ENCODE assay signal across 1 cellular context in the genomic region with DNA sequence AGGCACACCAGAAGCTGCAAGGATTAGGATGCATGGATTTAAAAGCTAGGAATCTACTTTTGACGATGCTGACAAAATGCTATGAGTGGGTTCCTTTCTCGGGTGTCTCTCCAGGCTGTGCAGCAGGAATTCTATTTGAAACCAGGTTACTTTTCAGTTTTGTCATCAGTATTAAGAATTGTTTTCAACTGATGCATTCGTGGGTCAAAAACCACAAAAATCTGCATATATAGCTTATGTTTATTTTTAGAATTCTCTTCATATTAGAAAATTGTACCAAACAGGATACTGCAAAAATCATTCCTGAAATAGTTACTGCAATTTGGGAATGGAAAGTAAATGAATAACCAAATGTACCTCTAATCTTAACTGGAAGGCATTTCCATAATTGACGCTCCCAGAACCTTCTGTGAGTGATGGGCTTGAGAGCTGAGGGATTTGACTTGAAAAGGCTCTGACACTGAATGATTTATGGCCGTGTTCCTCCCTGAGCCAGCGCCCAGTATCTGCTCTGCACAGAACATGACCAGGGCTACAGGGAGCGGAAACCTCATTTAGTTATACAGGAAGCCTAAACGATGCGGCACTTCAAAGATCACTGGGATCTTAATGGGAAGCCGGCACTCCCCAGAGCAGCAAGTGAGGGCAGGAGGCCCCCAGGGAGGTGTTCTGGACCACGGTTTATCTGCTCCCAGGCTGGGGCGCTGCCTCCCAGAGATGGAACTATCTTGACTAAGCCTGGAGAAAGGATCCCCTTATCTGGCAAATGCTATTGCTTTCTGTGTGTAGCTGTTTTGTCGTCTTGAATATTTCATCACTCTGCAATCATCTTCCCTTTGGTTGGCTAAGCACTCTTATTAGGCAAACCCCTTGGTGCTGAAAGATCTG.
A peak's percentile ranks its signal among the peaks of the same experiment; 100 is the strongest.
TF ChIP-seq lines count a peak whose summit lies in the region.

No MANE protein-coding gene starts in this region.

TF ChIP-seq in K562, 482 proteins besides CTCF, POLR2A, EP300 and RAD21 (continued from another document):
- TF ChIP-seq, protein P1, sequence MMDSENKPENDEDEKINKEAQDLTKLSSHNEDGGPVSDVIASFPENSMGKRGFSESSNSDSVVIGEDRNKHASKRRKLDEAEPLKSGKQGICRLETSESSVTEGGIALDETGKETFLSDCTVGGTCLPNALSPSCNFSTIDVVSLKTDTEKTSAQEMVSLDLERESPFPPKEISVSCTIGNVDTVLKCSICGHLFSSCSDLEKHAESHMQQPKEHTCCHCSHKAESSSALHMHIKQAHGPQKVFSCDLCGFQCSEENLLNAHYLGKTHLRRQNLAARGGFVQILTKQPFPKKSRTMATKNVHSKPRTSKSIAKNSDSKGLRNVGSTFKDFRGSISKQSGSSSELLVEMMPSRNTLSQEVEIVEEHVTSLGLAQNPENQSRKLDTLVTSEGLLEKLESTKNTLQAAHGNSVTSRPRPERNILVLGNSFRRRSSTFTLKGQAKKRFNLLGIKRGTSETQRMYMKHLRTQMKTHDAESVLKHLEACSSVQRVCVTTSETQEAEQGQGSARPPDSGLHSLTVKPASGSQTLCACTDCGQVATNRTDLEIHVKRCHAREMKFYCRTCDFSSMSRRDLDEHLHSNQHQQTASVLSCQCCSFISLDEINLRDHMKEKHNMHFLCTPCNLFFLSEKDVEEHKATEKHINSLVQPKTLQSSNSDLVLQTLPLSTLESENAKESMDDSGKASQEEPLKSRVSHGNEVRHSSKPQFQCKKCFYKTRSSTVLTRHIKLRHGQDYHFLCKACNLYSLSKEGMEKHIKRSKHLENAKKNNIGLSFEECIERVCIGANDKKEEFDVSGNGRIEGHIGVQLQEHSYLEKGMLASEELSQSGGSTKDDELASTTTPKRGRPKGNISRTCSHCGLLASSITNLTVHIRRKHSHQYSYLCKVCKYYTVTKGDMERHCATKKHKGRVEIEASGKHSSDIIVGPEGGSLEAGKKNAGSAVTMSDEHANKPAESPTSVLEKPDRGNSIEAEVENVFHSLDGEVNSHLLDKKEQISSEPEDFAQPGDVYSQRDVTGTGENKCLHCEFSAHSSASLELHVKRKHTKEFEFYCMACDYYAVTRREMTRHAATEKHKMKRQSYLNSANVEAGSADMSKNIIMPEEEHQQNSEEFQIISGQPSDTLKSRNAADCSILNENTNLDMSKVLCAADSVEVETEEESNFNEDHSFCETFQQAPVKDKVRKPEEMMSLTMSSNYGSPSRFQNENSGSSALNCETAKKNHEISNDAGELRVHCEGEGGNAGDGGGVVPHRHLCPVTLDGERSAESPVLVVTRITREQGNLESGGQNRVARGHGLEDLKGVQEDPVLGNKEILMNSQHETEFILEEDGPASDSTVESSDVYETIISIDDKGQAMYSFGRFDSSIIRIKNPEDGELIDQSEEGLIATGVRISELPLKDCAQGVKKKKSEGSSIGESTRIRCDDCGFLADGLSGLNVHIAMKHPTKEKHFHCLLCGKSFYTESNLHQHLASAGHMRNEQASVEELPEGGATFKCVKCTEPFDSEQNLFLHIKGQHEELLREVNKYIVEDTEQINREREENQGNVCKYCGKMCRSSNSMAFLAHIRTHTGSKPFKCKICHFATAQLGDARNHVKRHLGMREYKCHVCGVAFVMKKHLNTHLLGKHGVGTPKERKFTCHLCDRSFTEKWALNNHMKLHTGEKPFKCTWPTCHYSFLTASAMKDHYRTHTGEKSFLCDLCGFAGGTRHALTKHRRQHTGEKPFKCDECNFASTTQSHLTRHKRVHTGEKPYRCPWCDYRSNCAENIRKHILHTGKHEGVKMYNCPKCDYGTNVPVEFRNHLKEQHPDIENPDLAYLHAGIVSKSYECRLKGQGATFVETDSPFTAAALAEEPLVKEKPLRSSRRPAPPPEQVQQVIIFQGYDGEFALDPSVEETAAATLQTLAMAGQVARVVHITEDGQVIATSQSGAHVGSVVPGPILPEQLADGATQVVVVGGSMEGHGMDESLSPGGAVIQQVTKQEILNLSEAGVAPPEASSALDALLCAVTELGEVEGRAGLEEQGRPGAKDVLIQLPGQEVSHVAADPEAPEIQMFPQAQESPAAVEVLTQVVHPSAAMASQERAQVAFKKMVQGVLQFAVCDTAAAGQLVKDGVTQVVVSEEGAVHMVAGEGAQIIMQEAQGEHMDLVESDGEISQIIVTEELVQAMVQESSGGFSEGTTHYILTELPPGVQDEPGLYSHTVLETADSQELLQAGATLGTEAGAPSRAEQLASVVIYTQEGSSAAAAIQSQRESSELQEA (IDR thresholded peaks at IDR 0.05; ENCODE audit: low read depth), result no peak
- TF ChIP-seq ZNF583 (CRISPR knock-in tag; IDR thresholded peaks at IDR 0.05), result no peak
- TF ChIP-seq ZNF644 (tag; IDR thresholded peaks at IDR 0.05; ENCODE audit: low read depth), result no peak
- TF ChIP-seq ZNF561 (CRISPR knock-in tag; conservative IDR thresholded peaks at IDR 0.05), result no peak
- TF ChIP-seq, protein P2, sequence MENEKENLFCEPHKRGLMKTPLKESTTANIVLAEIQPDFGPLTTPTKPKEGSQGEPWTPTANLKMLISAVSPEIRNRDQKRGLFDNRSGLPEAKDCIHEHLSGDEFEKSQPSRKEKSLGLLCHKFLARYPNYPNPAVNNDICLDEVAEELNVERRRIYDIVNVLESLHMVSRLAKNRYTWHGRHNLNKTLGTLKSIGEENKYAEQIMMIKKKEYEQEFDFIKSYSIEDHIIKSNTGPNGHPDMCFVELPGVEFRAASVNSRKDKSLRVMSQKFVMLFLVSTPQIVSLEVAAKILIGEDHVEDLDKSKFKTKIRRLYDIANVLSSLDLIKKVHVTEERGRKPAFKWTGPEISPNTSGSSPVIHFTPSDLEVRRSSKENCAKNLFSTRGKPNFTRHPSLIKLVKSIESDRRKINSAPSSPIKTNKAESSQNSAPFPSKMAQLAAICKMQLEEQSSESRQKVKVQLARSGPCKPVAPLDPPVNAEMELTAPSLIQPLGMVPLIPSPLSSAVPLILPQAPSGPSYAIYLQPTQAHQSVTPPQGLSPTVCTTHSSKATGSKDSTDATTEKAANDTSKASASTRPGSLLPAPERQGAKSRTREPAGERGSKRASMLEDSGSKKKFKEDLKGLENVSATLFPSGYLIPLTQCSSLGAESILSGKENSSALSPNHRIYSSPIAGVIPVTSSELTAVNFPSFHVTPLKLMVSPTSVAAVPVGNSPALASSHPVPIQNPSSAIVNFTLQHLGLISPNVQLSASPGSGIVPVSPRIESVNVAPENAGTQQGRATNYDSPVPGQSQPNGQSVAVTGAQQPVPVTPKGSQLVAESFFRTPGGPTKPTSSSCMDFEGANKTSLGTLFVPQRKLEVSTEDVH (IDR thresholded peaks at IDR 0.05; ENCODE audit: low read depth, partially characterized antibody), result no peak
- peak; percentile 76; the same call in 1 of the 2 replicates for TF ChIP-seq MECOM (CRISPR knock-in tag; IDR thresholded peaks at IDR 0.05)
- TF ChIP-seq COPS2 (conservative IDR thresholded peaks at IDR 0.05), result no peak
- TF ChIP-seq NCOA1 (IDR thresholded peaks at IDR 0.05; ENCODE audit: low read depth), result peak; percentile 59; the same call in 1 of the 2 replicates
- no peak for TF ChIP-seq TCFL5 (CRISPR knock-in tag; conservative IDR thresholded peaks at IDR 0.05)
- no peak for TF ChIP-seq ZNF197 (CRISPR knock-in tag; IDR thresholded peaks at IDR 0.05; ENCODE audit: low read depth)
- TF ChIP-seq ZNF551 (CRISPR knock-in tag; IDR thresholded peaks at IDR 0.05), result no peak
- TF ChIP-seq, protein P3, sequence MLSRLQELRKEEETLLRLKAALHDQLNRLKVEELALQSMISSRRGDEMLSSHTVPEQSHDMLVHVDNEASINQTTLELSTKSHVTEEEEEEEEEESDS (CRISPR knock-in tag; IDR thresholded peaks at IDR 0.05), result no peak
- TF ChIP-seq NR4A1 (CRISPR knock-in tag; IDR thresholded peaks at IDR 0.05), result no peak
- no peak for TF ChIP-seq NR4A1 (tag; IDR thresholded peaks at IDR 0.05)
- TF ChIP-seq GATAD2B (IDR thresholded peaks at IDR 0.05; ENCODE audit: borderline replicate concordance), result peak; percentile 56; the same call in 1 of the 2 replicates
- TF ChIP-seq, protein P4, sequence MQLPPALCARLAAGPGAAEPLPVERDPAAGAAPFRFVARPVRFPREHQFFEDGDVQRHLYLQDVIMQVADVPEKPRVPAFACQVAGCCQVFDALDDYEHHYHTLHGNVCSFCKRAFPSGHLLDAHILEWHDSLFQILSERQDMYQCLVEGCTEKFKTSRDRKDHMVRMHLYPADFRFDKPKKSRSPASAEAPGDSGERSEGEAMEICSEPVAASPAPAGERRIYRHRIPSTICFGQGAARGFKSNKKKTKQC (CRISPR knock-in tag; IDR thresholded peaks at IDR 0.05), result no peak
- TF ChIP-seq HDAC2 (IDR thresholded peaks at IDR 0.05), result peak; percentile 84
- TF ChIP-seq TBP (optimal IDR thresholded peaks at IDR 0.05; ENCODE audit: low read depth, low read length), result peak; percentile 33
- peak; percentile 87 for TF ChIP-seq NCOR1 (IDR thresholded peaks at IDR 0.05)
- TF ChIP-seq ZNF232 (CRISPR knock-in tag; IDR thresholded peaks at IDR 0.05), result no peak
- no peak for TF ChIP-seq ESRRB (CRISPR knock-in tag; IDR thresholded peaks at IDR 0.05; ENCODE audit: borderline replicate concordance)
- peak; percentile 65 for TF ChIP-seq ZEB2 (IDR thresholded peaks at IDR 0.05)
- TF ChIP-seq EWSR1 (IDR thresholded peaks at IDR 0.05; ENCODE audit: borderline replicate concordance, low read depth, partially characterized antibody), result no peak
- TF ChIP-seq BCL6 (CRISPR knock-in tag; IDR thresholded peaks at IDR 0.05), result no peak
- peak; percentile 47; the same call in 1 of the 2 replicates for TF ChIP-seq ATF7 (IDR thresholded peaks at IDR 0.05)
- TF ChIP-seq, protein P5, sequence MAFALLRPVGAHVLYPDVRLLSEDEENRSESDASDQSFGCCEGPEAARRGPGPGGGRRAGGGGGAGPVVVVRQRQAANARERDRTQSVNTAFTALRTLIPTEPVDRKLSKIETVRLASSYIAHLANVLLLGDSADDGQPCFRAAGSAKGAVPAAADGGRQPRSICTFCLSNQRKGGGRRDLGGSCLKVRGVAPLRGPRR (CRISPR knock-in tag; IDR thresholded peaks at IDR 0.05), result no peak
- TF ChIP-seq, protein P6, sequence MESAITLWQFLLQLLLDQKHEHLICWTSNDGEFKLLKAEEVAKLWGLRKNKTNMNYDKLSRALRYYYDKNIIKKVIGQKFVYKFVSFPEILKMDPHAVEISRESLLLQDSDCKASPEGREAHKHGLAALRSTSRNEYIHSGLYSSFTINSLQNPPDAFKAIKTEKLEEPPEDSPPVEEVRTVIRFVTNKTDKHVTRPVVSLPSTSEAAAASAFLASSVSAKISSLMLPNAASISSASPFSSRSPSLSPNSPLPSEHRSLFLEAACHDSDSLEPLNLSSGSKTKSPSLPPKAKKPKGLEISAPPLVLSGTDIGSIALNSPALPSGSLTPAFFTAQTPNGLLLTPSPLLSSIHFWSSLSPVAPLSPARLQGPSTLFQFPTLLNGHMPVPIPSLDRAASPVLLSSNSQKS (CRISPR knock-in tag; IDR thresholded peaks at IDR 0.05), result no peak
- no peak for TF ChIP-seq TAF7 (tag; IDR thresholded peaks at IDR 0.05)
- TF ChIP-seq ARID1B (IDR thresholded peaks at IDR 0.05), result peak; percentile 91
- TF ChIP-seq, protein P7, sequence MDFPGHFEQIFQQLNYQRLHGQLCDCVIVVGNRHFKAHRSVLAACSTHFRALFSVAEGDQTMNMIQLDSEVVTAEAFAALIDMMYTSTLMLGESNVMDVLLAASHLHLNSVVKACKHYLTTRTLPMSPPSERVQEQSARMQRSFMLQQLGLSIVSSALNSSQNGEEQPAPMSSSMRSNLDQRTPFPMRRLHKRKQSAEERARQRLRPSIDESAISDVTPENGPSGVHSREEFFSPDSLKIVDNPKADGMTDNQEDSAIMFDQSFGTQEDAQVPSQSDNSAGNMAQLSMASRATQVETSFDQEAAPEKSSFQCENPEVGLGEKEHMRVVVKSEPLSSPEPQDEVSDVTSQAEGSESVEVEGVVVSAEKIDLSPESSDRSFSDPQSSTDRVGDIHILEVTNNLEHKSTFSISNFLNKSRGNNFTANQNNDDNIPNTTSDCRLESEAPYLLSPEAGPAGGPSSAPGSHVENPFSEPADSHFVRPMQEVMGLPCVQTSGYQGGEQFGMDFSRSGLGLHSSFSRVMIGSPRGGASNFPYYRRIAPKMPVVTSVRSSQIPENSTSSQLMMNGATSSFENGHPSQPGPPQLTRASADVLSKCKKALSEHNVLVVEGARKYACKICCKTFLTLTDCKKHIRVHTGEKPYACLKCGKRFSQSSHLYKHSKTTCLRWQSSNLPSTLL (IDR thresholded peaks at IDR 0.05), result peak; percentile 67; the same call in 1 of the 2 replicates
- no peak for TF ChIP-seq HNRNPUL1 (IDR thresholded peaks at IDR 0.05; ENCODE audit: low read length)
- TF ChIP-seq ZNF354B (CRISPR knock-in tag; IDR thresholded peaks at IDR 0.05), result no peak
